Comparison of ENCODE assay signal across 1 cellular context in the genomic region with DNA sequence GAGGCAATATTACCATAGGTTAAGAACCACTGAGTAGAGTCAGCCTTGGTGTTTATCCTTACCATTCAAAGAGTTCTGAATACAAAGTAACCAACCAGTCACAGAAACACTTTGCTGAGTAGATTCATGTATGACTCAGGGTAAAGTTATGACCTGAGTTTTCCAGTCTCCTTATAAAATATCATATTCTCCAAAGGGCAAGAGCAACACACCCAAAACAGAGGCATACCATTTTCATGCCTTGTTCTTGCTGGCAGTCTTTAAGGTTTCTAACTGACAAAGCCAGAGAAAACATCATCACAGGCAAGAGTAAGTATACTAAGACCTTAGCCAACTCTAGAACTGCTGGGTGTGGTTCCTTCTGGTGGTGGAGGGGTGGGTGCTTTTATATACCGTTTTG.
TF ChIP-seq lines count a peak whose summit lies in the region.

No MANE protein-coding gene starts in this region.

TF ChIP-seq in GM23338, 12 proteins besides CTCF, POLR2A, EP300 and RAD21 (continued from another document):
- TF ChIP-seq, protein P1, sequence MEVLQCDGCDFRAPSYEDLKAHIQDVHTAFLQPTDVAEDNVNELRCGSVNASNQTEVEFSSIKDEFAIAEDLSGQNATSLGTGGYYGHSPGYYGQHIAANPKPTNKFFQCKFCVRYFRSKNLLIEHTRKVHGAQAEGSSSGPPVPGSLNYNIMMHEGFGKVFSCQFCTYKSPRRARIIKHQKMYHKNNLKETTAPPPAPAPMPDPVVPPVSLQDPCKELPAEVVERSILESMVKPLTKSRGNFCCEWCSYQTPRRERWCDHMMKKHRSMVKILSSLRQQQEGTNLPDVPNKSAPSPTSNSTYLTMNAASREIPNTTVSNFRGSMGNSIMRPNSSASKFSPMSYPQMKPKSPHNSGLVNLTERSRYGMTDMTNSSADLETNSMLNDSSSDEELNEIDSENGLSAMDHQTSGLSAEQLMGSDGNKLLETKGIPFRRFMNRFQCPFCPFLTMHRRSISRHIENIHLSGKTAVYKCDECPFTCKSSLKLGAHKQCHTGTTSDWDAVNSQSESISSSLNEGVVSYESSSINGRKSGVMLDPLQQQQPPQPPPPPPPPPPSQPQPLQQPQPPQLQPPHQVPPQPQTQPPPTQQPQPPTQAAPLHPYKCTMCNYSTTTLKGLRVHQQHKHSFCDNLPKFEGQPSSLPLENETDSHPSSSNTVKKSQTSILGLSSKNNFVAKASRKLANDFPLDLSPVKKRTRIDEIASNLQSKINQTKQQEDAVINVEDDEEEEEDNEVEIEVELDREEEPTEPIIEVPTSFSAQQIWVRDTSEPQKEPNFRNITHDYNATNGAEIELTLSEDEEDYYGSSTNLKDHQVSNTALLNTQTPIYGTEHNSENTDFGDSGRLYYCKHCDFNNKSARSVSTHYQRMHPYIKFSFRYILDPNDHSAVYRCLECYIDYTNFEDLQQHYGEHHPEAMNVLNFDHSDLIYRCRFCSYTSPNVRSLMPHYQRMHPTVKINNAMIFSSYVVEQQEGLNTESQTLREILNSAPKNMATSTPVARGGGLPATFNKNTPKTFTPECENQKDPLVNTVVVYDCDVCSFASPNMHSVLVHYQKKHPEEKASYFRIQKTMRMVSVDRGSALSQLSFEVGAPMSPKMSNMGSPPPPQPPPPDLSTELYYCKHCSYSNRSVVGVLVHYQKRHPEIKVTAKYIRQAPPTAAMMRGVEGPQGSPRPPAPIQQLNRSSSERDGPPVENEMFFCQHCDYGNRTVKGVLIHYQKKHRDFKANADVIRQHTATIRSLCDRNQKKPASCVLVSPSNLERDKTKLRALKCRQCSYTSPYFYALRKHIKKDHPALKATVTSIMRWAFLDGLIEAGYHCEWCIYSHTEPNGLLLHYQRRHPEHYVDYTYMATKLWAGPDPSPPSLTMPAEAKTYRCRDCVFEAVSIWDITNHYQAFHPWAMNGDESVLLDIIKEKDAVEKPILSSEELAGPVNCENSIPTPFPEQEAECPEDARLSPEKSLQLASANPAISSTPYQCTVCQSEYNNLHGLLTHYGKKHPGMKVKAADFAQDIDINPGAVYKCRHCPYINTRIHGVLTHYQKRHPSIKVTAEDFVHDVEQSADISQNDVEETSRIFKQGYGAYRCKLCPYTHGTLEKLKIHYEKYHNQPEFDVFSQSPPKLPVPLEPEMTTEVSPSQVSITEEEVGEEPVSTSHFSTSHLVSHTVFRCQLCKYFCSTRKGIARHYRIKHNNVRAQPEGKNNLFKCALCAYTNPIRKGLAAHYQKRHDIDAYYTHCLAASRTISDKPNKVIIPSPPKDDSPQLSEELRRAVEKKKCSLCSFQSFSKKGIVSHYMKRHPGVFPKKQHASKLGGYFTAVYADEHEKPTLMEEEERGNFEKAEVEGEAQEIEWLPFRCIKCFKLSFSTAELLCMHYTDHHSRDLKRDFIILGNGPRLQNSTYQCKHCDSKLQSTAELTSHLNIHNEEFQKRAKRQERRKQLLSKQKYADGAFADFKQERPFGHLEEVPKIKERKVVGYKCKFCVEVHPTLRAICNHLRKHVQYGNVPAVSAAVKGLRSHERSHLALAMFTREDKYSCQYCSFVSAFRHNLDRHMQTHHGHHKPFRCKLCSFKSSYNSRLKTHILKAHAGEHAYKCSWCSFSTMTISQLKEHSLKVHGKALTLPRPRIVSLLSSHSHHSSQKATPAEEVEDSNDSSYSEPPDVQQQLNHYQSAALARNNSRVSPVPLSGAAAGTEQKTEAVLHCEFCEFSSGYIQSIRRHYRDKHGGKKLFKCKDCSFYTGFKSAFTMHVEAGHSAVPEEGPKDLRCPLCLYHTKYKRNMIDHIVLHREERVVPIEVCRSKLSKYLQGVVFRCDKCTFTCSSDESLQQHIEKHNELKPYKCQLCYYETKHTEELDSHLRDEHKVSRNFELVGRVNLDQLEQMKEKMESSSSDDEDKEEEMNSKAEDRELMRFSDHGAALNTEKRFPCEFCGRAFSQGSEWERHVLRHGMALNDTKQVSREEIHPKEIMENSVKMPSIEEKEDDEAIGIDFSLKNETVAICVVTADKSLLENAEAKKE (CRISPR knock-in tag; IDR thresholded peaks at IDR 0.05), result no peak
- TF ChIP-seq POLR2AphosphoS5 (IDR thresholded peaks at IDR 0.05; ENCODE audit: low read depth) (no peak), NANOG (IDR thresholded peaks at IDR 0.05; ENCODE audit: borderline replicate concordance) (no peak), EZH2 (IDR thresholded peaks at IDR 0.05; ENCODE audit: low read depth, unreplicated experiment) (no peak), EZH2phosphoT487 (IDR thresholded peaks at IDR 0.05; ENCODE audit: unreplicated experiment) (no peak), CREB1 (CRISPR knock-in tag; IDR thresholded peaks at IDR 0.05; ENCODE audit: low read depth) (no peak)
- TF ChIP-seq, protein P2, sequence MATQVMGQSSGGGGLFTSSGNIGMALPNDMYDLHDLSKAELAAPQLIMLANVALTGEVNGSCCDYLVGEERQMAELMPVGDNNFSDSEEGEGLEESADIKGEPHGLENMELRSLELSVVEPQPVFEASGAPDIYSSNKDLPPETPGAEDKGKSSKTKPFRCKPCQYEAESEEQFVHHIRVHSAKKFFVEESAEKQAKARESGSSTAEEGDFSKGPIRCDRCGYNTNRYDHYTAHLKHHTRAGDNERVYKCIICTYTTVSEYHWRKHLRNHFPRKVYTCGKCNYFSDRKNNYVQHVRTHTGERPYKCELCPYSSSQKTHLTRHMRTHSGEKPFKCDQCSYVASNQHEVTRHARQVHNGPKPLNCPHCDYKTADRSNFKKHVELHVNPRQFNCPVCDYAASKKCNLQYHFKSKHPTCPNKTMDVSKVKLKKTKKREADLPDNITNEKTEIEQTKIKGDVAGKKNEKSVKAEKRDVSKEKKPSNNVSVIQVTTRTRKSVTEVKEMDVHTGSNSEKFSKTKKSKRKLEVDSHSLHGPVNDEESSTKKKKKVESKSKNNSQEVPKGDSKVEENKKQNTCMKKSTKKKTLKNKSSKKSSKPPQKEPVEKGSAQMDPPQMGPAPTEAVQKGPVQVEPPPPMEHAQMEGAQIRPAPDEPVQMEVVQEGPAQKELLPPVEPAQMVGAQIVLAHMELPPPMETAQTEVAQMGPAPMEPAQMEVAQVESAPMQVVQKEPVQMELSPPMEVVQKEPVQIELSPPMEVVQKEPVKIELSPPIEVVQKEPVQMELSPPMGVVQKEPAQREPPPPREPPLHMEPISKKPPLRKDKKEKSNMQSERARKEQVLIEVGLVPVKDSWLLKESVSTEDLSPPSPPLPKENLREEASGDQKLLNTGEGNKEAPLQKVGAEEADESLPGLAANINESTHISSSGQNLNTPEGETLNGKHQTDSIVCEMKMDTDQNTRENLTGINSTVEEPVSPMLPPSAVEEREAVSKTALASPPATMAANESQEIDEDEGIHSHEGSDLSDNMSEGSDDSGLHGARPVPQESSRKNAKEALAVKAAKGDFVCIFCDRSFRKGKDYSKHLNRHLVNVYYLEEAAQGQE (IDR thresholded peaks at IDR 0.05; ENCODE audit: unreplicated experiment), result no peak
